ENCODE assay signal across 1 cellular context in genomic region chr14:60800409-60800808, GRCh38.
TF ChIP-seq lines count a peak whose summit lies in the region.

No MANE protein-coding gene starts in this region.

TF ChIP-seq in SK-N-SH, 30 proteins besides CTCF, POLR2A, EP300 and RAD21 (continued from another document):
- TF ChIP-seq REST (IDR thresholded peaks at IDR 0.05; ENCODE audit: low read depth, low read length) (no peak), PBX3 (IDR thresholded peaks at IDR 0.05) (no peak), SIN3A (IDR thresholded peaks at IDR 0.05; ENCODE audit: borderline replicate concordance, low read depth, low read length) (no peak), JUND (IDR thresholded peaks at IDR 0.05) (no peak), GABPA (IDR thresholded peaks at IDR 0.05; ENCODE audit: low read depth) (no peak), SMC3 (IDR thresholded peaks at IDR 0.05; ENCODE audit: low read depth, low read length) (no peak), RXRA (IDR thresholded peaks at IDR 0.05; ENCODE audit: borderline replicate concordance, low read depth) (no peak), ZBTB33 (IDR thresholded peaks at IDR 0.05; ENCODE audit: borderline replicate concordance, low read depth) (no peak), FOXJ3 (CRISPR knock-in tag; IDR thresholded peaks at IDR 0.05) (no peak), MEF2A (IDR thresholded peaks at IDR 0.05; ENCODE audit: borderline replicate concordance, low read depth) (no peak), YY1 (IDR thresholded peaks at IDR 0.05; ENCODE audit: low read depth) (no peak), RFX5 (IDR thresholded peaks at IDR 0.05; ENCODE audit: low read length) (no peak), EZH2phosphoT487 (IDR thresholded peaks at IDR 0.05; ENCODE audit: borderline replicate concordance, low read depth) (no peak), ELF1 (IDR thresholded peaks at IDR 0.05) (no peak), FOSL2 (IDR thresholded peaks at IDR 0.05; ENCODE audit: borderline replicate concordance, low read depth) (no peak), MAX (IDR thresholded peaks at IDR 0.05; ENCODE audit: low read depth) (no peak)
